In genomic region chr4:154854362-154854761, GRCh38 we compare ENCODE assay signal across 1 cellular context.
TF ChIP-seq lines count a peak whose summit lies in the region.

No MANE protein-coding gene starts in this region.

TF ChIP-seq in SK-N-SH treated with all-trans-retinoic acid at 6 μM for 48 hours, 23 proteins besides CTCF, POLR2A, EP300 and RAD21 (continued from another document):
- TF ChIP-seq TOX (CRISPR knock-in tag; IDR thresholded peaks at IDR 0.05; ENCODE audit: borderline replicate concordance), result no peak
- TF ChIP-seq PPARA (CRISPR knock-in tag; IDR thresholded peaks at IDR 0.05; ENCODE audit: borderline replicate concordance), result no peak
- TF ChIP-seq CSRNP3 (CRISPR knock-in tag; IDR thresholded peaks at IDR 0.05), result no peak
- TF ChIP-seq ZFP3 (CRISPR knock-in tag; IDR thresholded peaks at IDR 0.05), result no peak
- TF ChIP-seq POU6F1 (CRISPR knock-in tag; IDR thresholded peaks at IDR 0.05; ENCODE audit: borderline replicate concordance, low read depth), result no peak
- TF ChIP-seq ZNF8 (CRISPR knock-in tag; IDR thresholded peaks at IDR 0.05), result no peak
- no peak for TF ChIP-seq GLIS3 (CRISPR knock-in tag; IDR thresholded peaks at IDR 0.05)
- no peak for TF ChIP-seq ISL1 (CRISPR knock-in tag; IDR thresholded peaks at IDR 0.05)
- no peak for TF ChIP-seq BACH2 (CRISPR knock-in tag; IDR thresholded peaks at IDR 0.05; ENCODE audit: borderline replicate concordance)
